21 cellular contexts compared by ENCODE assay signal in the genomic region with DNA sequence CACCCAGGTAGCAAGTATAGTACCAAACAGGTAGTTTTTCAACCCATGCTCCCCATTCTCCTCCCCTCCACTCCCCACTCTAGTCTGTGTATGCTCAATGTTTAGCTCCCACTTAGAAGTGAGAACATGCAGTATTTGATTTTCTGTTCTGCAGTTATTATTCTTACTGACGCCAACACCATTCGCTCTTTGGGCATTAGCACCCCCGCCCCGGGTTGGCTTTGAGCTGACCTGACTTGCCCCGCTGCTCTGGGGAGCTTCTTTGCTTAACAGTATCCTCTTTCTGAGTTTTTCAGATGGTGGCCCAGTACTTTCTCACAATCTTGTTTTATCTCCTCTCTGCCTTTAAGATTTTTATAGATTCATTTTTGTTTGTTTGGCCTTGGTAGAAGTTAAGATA.
"Had no signal": no experiment of that assay in that cellular context is flagged by ENCODE, and none has a peak within 500 bp of the region (broad histone marks: within the 10 kb centered on the region; RNA-seq: fewer than 3 reads in every experiment).

No MANE protein-coding gene starts in this region.

- H3K36me3 Mint-ChIP-seq: brain; stimulated activated memory B cell treated with anti-CD40 and anti-IgM and Interleukin-4, amounts not matched to agents 10 μg/mL and 1 μg/mL and 100 μg/mL, for 72 hours had no signal

- ATAC-seq: gastroesophageal sphincter; left ventricle myocardium superior; stimulated activated memory B cell treated with anti-CD40 and anti-IgM and Interleukin-4, amounts not matched to agents 10 μg/mL and 1 μg/mL and 100 μg/mL, for 72 hours; WTC11 had no signal

- H3K4me1 ChIP-seq: esophagus muscularis mucosa, gastroesophageal sphincter, sigmoid colon, transverse colon, uterus had no signal

- FAIRE-seq: TTC549 had no signal

- H3K4me1 Mint-ChIP-seq: neural crest cell; stimulated activated memory B cell treated with anti-CD40 and anti-IgM and Interleukin-4, amounts not matched to agents 10 μg/mL and 1 μg/mL and 100 μg/mL, for 72 hours; WTC11 had no signal

- H3K27me3 ChIP-seq: esophagus muscularis mucosa, gastroesophageal sphincter, sigmoid colon, transverse colon, uterus had no signal

- H3K4me3 Mint-ChIP-seq: activated naive CD4-positive, alpha-beta T cell treated with anti-CD3 and anti-CD28 coated beads for 36 hours; brain; neural crest cell; stimulated activated memory B cell treated with anti-CD40 and anti-IgM and Interleukin-4, amounts not matched to agents 10 μg/mL and 1 μg/mL and 100 μg/mL, for 72 hours; WTC11 had no signal

- H3K4me3 ChIP-seq: esophagus muscularis mucosa, gastroesophageal sphincter, sigmoid colon, smooth muscle cell, transverse colon, uterus had no signal

- H3K36me3 ChIP-seq: esophagus muscularis mucosa, gastroesophageal sphincter, sigmoid colon, transverse colon, uterus had no signal

- H3K9me3 ChIP-seq: esophagus muscularis mucosa, gastroesophageal sphincter, sigmoid colon, transverse colon, uterus had no signal

- H3K27me3 Mint-ChIP-seq: brain; stimulated activated memory B cell treated with anti-CD40 and anti-IgM and Interleukin-4, amounts not matched to agents 10 μg/mL and 1 μg/mL and 100 μg/mL, for 72 hours had no signal

- H3K27ac ChIP-seq: esophagus muscularis mucosa, gastroesophageal sphincter, sigmoid colon, transverse colon, uterus had no signal

- DNase-seq: activated CD4-positive, alpha-beta T cell treated with anti-CD3 and anti-CD28 coated beads, Interleukin-2, amount 50 U/mL, for 48 hours; activated naive CD4-positive, alpha-beta T cell treated with anti-CD3 and anti-CD28 coated beads for 36 hours; activated T-cell treated with anti-CD3 and anti-CD28 coated beads for 4 hours; anterior cingulate cortex; central memory CD4-positive, alpha-beta T cell; effector memory CD4-positive, alpha-beta T cell; hypothalamus; left ventricle myocardium superior; sigmoid colon; stimulated activated CD4-positive, alpha-beta T cell treated with anti-CD3 and anti-CD28 coated beads, Interleukin-15, amount 100 ng/mL, for 24 hours; T-helper 1 cell; transverse colon; uterus had no signal

- H3K9me3 Mint-ChIP-seq: brain; neural crest cell; stimulated activated memory B cell treated with anti-CD40 and anti-IgM and Interleukin-4, amounts not matched to agents 10 μg/mL and 1 μg/mL and 100 μg/mL, for 72 hours had no signal

- H3K27ac Mint-ChIP-seq: activated naive CD4-positive, alpha-beta T cell treated with anti-CD3 and anti-CD28 coated beads for 36 hours; brain; stimulated activated memory B cell treated with anti-CD40 and anti-IgM and Interleukin-4, amounts not matched to agents 10 μg/mL and 1 μg/mL and 100 μg/mL, for 72 hours; WTC11 had no signal
